21 cellular contexts compared by ENCODE assay signal in the genomic region with DNA sequence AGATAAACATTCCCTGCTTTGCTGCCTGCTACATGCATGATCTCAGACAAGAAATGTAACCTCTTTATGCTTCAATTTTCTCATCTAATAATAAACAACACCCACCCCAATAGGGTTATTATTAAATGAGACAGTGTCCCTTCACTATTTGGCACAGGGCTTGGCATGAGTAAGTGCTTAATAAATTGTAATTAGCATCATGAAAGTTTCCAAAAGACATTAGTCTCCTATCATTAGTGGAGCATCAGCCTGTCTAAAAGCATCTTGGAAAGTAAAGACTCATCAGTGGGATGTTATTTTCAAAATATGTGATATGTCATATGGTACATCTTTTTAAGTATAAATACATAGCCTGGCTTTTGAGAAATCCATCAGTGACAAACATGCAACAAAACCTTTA.
"Had no signal": no experiment of that assay in that cellular context is flagged by ENCODE, and none has a peak within 500 bp of the region (broad histone marks: within the 10 kb centered on the region; RNA-seq: fewer than 3 reads in every experiment).

No MANE protein-coding gene starts in this region.

- FAIRE-seq: HTR-8/SVneo, K562 had no signal

- H3K9me3 ChIP-seq: MG63 had no signal

- ATAC-seq: K562, T-cell had no signal

- H3K36me3 ChIP-seq: MG63 had no signal

- H3K9ac ChIP-seq: KMS-11 had no signal

- DNase-seq: MG63, NCI-H1092, NCI-H1436, NCI-H187, NCI-H2029, NCI-H2081 treated with DMSO at 0.1 percent for 48 hours, NCI-H2171, NCI-H226, NCI-H446, NCI-H510A, NCI-H524 treated with DMSO at 0.1 percent for 48 hours, NCI-H69, NCI-H774, RPMI8226, SHP77, SW 1271, T-cell had no signal

- H3K27ac ChIP-seq: HL-60, KMS-11 had no signal

- H3K27me3 ChIP-seq: MG63 had no signal

- H3K4me3 ChIP-seq: K562, MG63 had no signal

- H3K4me2 ChIP-seq: KMS-11 had no signal
